ENCODE assay signal across 8 cellular contexts in genomic region chr2:130920417-130921030, GRCh38.
DNase-seq lines count a peak whose midpoint lies in the region; ATAC-seq and TF ChIP-seq lines count a peak whose summit lies in the region.

No MANE protein-coding gene starts in this region.

- POLR2A ChIA-PET in CD4-positive, alpha-beta T cell (lab: Charles Lee): interaction anchor here (0.7 kb wide), 1 partner anchor 123 kb away, joined by 3 read pairs; no protein-coding TSS in a partner anchor

- no peaks in the 10 kb centered on the region for H4K20me1 ChIP-seq in OCI-LY1 (ENCODE audit: insufficient read depth, low read length)

- CTCF ChIA-PET in CD4-positive, alpha-beta T cell (lab: Charles Lee): interaction anchor here (1.3 kb wide), 1 partner anchor 123 kb away, joined by 9 read pairs; no protein-coding TSS in a partner anchor

- no peaks in the 10 kb centered on the region for H3K4me1 Mint-ChIP-seq in CD4-positive, alpha-beta T cell (ENCODE audit: low read depth)
- H3K4me1 Mint-ChIP-seq in nephron progenitor cell: peaks cover 24% of the 10 kb centered on the region

- no peak for ATAC-seq in CD4-positive, alpha-beta T cell (ENCODE audit: poor library complexity)
- no peak for ATAC-seq in GM18858 (IDR thresholded peaks at IDR 0.05; ENCODE audit: unreplicated experiment)

- no peak overlapping the region for H3K27ac ChIP-seq in CD4-positive, alpha-beta T cell (ENCODE audit: low read depth, low read length)
- H3K27ac ChIP-seq in OCI-LY1 (ENCODE audit: low read depth, low read length, poor library complexity, severe bottlenecking): no peak overlapping the region

- H3K9ac ChIP-seq in OCI-LY1 (ENCODE audit: low read length): no peak overlapping the region

- no peak overlapping the region for H3K4me3 Mint-ChIP-seq in CD4-positive, alpha-beta T cell
- H3K4me3 Mint-ChIP-seq in nephron progenitor cell: no peak overlapping the region

- DNase-seq in CD4-positive, alpha-beta T cell: peak in 9 of 10 experiments; percentile 30 to 65 (median 36)
- DNase-seq in HPDE6-E6E7 (ENCODE audit: extremely low spot score) (peak; percentile 64), fibroblast of gingiva (ENCODE audit: low read depth) (peak; percentile 8), nephron progenitor cell (peak; percentile 89), superior temporal gyrus (ENCODE audit: extremely low spot score) (peak; percentile 97)
- DNase-seq in activated T-cell treated with anti-CD3 and anti-CD28 coated beads, Interleukin-2, amount 50 U/mL, for 1 hour: peak; percentile 62

- H3K9me3 Mint-ChIP-seq in CD4-positive, alpha-beta T cell: no peaks in the 10 kb centered on the region
- peaks cover 11% of the 10 kb centered on the region for H3K9me3 Mint-ChIP-seq in nephron progenitor cell

- H3K36me3 Mint-ChIP-seq in CD4-positive, alpha-beta T cell (ENCODE audit: low read depth): no peaks in the 10 kb centered on the region
- H3K36me3 Mint-ChIP-seq in nephron progenitor cell (ENCODE audit: low read depth): no peaks in the 10 kb centered on the region

- no peaks in the 10 kb centered on the region for H3K36me3 ChIP-seq in OCI-LY1 (ENCODE audit: insufficient read depth, low read length)

- no peaks in the 10 kb centered on the region for H3F3A ChIP-seq in OCI-LY1 (ENCODE audit: insufficient read depth, low read length)

- intact Hi-C loops in CD4-positive, alpha-beta T cell (cut with DNase I, micrococcal nuclease): loop anchor here (1.0 kb wide), 1 partner anchor 123 kb away; no protein-coding TSS in a partner anchor

- peak; percentile 78 for TF ChIP-seq CTCF in CD4-positive, alpha-beta T cell (IDR thresholded peaks at IDR 0.05)
- peak; percentile 88 for TF ChIP-seq CTCF in OCI-LY1 (IDR thresholded peaks at IDR 0.05; ENCODE audit: low read length)
- peak; percentile 86 for TF ChIP-seq CTCF in nephron progenitor cell (IDR thresholded peaks at IDR 0.05)

- H3K9me2 ChIP-seq in OCI-LY1 (ENCODE audit: low read depth, low read length): no peaks in the 10 kb centered on the region

- H2AFZ ChIP-seq in OCI-LY1 (ENCODE audit: low read length): no peak overlapping the region

- no peak overlapping the region for H3K4me2 ChIP-seq in OCI-LY1 (ENCODE audit: low read length)

- H3K9me3 ChIP-seq in CD4-positive, alpha-beta T cell (ENCODE audit: control insufficient read depth, low read length): no peaks in the 10 kb centered on the region
- H3K9me3 ChIP-seq in OCI-LY1 (ENCODE audit: low read length): no peaks in the 10 kb centered on the region

- H3K27me3 Mint-ChIP-seq in CD4-positive, alpha-beta T cell: peaks cover 13% of the 10 kb centered on the region
- H3K27me3 Mint-ChIP-seq in nephron progenitor cell (ENCODE audit: low read depth, poor library complexity): peaks cover 5% of the 10 kb centered on the region

- no peak overlapping the region for H3K4me3 ChIP-seq in OCI-LY1 (ENCODE audit: low read depth, low read length, poor library complexity, severe bottlenecking)

- H3K4me1 ChIP-seq in OCI-LY1 (ENCODE audit: insufficient read depth, low read length, severe bottlenecking): no peaks in the 10 kb centered on the region

- H3K27me3 ChIP-seq in CD4-positive, alpha-beta T cell (ENCODE audit: control insufficient read depth, insufficient read depth, low read length): peaks cover 5% of the 10 kb centered on the region
- H3K27me3 ChIP-seq in OCI-LY1 (ENCODE audit: insufficient read depth, low read length): no peaks in the 10 kb centered on the region

- no peak overlapping the region for H3K27ac Mint-ChIP-seq in CD4-positive, alpha-beta T cell
- H3K27ac Mint-ChIP-seq in nephron progenitor cell: no peak overlapping the region

- H3K79me2 ChIP-seq in OCI-LY1 (ENCODE audit: insufficient read depth, low read length): no peaks in the 10 kb centered on the region

Comparison
In these comparisons a context has a peak if more than half of its experiments do, and no peak if none do; other contexts are left out.
1. DNase-seq: peak in every context shown above with its lines; median percentile 97 in superior temporal gyrus; 89 in nephron progenitor cell; 64 in HPDE6-E6E7; 62 in activated T-cell treated with anti-CD3 and anti-CD28 coated beads, Interleukin-2, amount 50 U/mL, for 1 hour; 36 in CD4-positive, alpha-beta T cell; 8 in fibroblast of gingiva.